Comparison of ENCODE assay signal across 8 cellular contexts in the genomic region with DNA sequence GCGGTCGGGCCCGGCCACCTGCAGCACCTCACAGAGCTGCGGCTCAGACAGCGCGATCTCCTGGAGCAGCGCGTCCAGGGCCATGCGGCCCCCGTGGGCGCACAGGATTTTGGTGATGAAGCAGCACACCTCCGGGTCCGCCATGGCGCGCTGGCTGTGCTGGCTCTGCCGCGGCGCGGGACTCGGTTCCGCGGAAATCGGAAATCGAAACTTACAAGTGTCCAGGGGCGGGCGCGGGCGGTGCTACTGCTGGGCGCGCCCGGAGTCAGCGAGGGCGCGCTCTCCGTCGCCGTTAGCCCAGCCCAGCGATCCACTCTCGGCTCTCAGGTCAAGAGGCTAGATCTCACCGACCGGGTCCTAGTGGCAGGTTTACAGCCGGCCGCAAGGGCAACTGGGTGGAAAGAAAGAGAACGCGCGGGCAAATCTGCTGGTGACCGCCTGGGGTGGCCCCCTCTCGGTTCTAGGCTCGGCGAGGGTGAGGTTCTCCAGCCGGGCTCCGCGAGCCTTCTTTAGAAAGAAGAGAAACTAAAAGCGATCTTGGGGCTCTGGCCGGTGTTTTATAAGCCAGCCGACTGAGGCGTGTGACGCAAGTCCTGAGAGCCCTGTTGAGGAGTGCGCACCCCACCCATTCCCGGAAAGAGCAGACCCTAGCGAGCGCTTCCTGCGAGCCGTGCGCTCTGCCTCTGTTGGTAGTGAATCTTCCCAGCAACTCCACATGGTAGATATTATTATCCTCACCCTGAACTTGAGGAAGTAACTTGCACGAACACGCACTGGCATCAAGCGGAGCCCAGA. TPM values are rescaled to one million over a fixed set of nuclear protein-coding genes. Genes with fewer than 3 reads are reported as not detected.
DNase-seq lines count a peak whose midpoint lies in the region; ATAC-seq, FAIRE-seq and TF ChIP-seq lines count a peak whose summit lies in the region.

A gene (minus strand): TSS at position 533 of the 795 bp plus-strand sequence. CDS start 389 bp downstream, at position 144.

- no peaks in the 10 kb centered on the region for H3K36me3 ChIP-seq in keratinocyte (ENCODE audit: control insufficient read depth in 2 of 2, extremely low read depth in 1 of 2, insufficient read depth in 2 of 2, low read length in 2 of 2)

- dilution Hi-C loops in keratinocyte (cut with MboI; ENCODE audit: extremely low pct_ligation_motif_present, low sequenced_read_pairs): no loop called here

- peak within 1 kb of the TSS; percentile 92 for H3K4me3 ChIP-seq in AG04449 (ENCODE audit: low read depth, low read length)
- H3K4me3 ChIP-seq in keratinocyte (ENCODE audit: control insufficient read depth in 2 of 3, extremely low read depth in 1 of 3, insufficient read depth in 2 of 3, low read depth in 1 of 3, low read length in 3 of 3): peak within 1 kb of the TSS; percentile 90 to 96 (median 92)

- POLR2A ChIA-PET in AG04449 (lab: Yijun Ruan, JAX): interaction anchor here (0.6 kb wide), 1 partner anchor 218 kb away, joined by 3 read pairs; no protein-coding TSS in a partner anchor

- peaks cover 47% of the 10 kb centered on the region for H3K79me2 ChIP-seq in keratinocyte (ENCODE audit: control insufficient read depth, insufficient read depth, low read length)

- H3K27me3 ChIP-seq in keratinocyte (ENCODE audit: control insufficient read depth, extremely low read depth, insufficient read depth, low read length): no peaks in the 10 kb centered on the region

- H3K27ac ChIP-seq in keratinocyte (ENCODE audit: control insufficient read depth, insufficient read depth, low read length): peak within 1 kb of the TSS; percentile 75

- no peaks in the 10 kb centered on the region for H4K20me1 ChIP-seq in keratinocyte (ENCODE audit: control insufficient read depth, extremely low read depth, insufficient read depth, low read length)

- H3K4me1 ChIP-seq in keratinocyte (ENCODE audit: control insufficient read depth, extremely low read depth, insufficient read depth, low read length): peaks cover 15% of the 10 kb centered on the region

- no peak for TF ChIP-seq CTCF in AG04449 (IDR thresholded peaks at IDR 0.05; ENCODE audit: insufficient read depth, low read length, missing control alignments)
- TF ChIP-seq CTCF in keratinocyte (optimal IDR thresholded peaks at IDR 0.05 in 1 of 3, IDR thresholded peaks at IDR 0.05 in 1 of 3, conservative IDR thresholded peaks at IDR 0.05 in 1 of 3; ENCODE audit: extremely low read depth in 1 of 3, insufficient read depth in 2 of 3, low read length in 3 of 3): no peak

- peak within 1 kb of the TSS; percentile 83 for H3K9ac ChIP-seq in keratinocyte (ENCODE audit: control insufficient read depth, extremely low read depth, insufficient read depth, low read length)

- H3K9me1 ChIP-seq in keratinocyte (ENCODE audit: control insufficient read depth, extremely low read depth, insufficient read depth, low read length): no peaks in the 10 kb centered on the region

- H3K9me3 ChIP-seq in keratinocyte (ENCODE audit: control insufficient read depth, low read depth, low read length): no peaks in the 10 kb centered on the region

- FAIRE-seq in keratinocyte (lab: Jason Lieb, UNC): no peak

- CTCF ChIA-PET in AG04449 (lab: Yijun Ruan, JAX): interaction anchor here (1.3 kb wide), 1 partner anchor 305 kb away, joined by 3 read pairs; no protein-coding TSS in a partner anchor

- peak within 1 kb of the TSS; percentile 88 for H2AFZ ChIP-seq in keratinocyte (ENCODE audit: control insufficient read depth, low read length)

- ATAC-seq in GM18867 (IDR thresholded peaks at IDR 0.05; ENCODE audit: unreplicated experiment) (peak; percentile 69), HG03097 (IDR thresholded peaks at IDR 0.05; ENCODE audit: low FRiP score, unreplicated experiment) (peak; percentile 65)

- peak within 1 kb of the TSS; percentile 94 for H3K4me2 ChIP-seq in keratinocyte (ENCODE audit: control insufficient read depth, extremely low read depth, insufficient read depth, low read depth, low read length)

- DNase-seq in AG04449 (ENCODE audit: low read depth, low spot score) (no peak), NCI-H2227 treated with DMSO at 0.1 percent for 48 hours (lab: John Stamatoyannopoulos, UW) (peak; percentile 88), keratinocyte (ENCODE audit: low read depth, low spot score) (peak; percentile 49)
- DNase-seq in activated CD4-positive, CD25-positive, alpha-beta regulatory T cell treated with anti-CD3 and anti-CD28 coated beads, Interleukin-2, amount 50 U/mL, for 16 hours (ENCODE audit: low read depth, low spot score): peak; percentile 72
- DNase-seq in central memory CD4-positive, alpha-beta T cell: peak; percentile 92
- peak; percentile 67 to 75 for DNase-seq in stimulated activated CD4-positive, alpha-beta T cell treated with anti-CD3 and anti-CD28 coated beads, Interleukin-15, amount 100 ng/mL, for 1 hour (ENCODE audit: low read depth in 1 of 2, low spot score in 1 of 2)

RNA-seq across cellular contexts. Expression of the gene that starts here (rescaled TPM):
- polyA plus RNA-seq in keratinocyte: 21.4 to 46.1 TPM (median 31.7 TPM) in 3 replicates
- 8.2 TPM for polyA plus RNA-seq in keratinocyte (2011; ENCODE audit: low read depth)
- polyA plus RNA-seq in keratinocyte (2011; cell fraction: cytosol; rRNA removed): 18.8 and 29.8 TPM in 2 replicates
- polyA plus RNA-seq in keratinocyte (2011; cell fraction: nucleus; rRNA removed): 38.7 and 43.4 TPM in 2 replicates
- 9.0 and 33.4 TPM in 2 replicates for polyA plus RNA-seq in keratinocyte (2012; ENCODE audit: low replicate concordance)
- 43.9 to 50.8 TPM (median 50.1 TPM) in 3 replicates for polyA minus RNA-seq in keratinocyte
- polyA minus RNA-seq in keratinocyte (2011; cell fraction: cytosol; rRNA and poly(A)+ RNA removed): 30.9 TPM
- 44.0 and 65.2 TPM in 2 replicates for polyA minus RNA-seq in keratinocyte (2011; cell fraction: nucleus; rRNA and poly(A)+ RNA removed)
